ENCODE assay signal across 21 cellular contexts in the genomic region with DNA sequence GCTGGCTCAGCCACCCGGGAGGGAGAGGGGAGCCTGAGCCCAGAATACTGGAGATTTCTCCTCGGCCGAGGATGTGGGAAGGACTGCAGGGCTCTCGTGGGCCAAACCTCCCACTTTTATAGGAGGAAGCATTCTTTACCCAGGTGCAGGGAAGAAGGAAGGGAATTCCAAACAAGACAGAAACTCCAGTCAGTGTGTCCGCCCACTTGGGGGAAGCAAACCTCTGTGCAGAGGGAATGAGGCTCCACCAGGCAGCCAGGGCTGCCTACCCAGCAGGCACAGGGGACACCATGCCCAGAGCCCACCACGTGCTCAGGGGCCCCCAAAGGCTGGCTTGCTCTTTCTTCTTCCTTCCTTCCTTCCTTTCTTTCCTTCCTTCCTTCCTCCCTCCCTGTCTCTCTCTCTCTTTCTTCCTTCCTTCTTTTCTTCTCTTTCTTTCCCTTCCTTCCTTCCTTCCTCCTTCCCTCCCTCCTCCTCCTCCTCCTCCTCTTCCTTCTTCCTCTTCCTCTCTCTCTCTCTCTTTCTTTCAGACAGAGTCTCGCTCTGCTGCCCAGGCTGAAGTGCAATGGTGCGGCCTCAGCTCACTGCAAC.
"Had no signal": no experiment of that assay in that cellular context is flagged by ENCODE, and none has a peak within 500 bp of the region (broad histone marks: within the 10 kb centered on the region; RNA-seq: fewer than 3 reads in every experiment).

No MANE protein-coding gene starts in this region.

- H3K4me3 ChIP-seq: breast epithelium, lower lobe of right lung, pancreas, skin epidermis, tibial artery had no signal

- H3K27ac ChIP-seq: breast epithelium, lower lobe of right lung, pancreas, skin epidermis, tibial artery had no signal

- H3K36me3 ChIP-seq: breast epithelium, lower lobe of right lung, pancreas, tibial artery had no signal

- H3K4me1 ChIP-seq: breast epithelium, lower lobe of right lung, pancreas, tibial artery had no signal

- DNase-seq: activated CD4-positive, alpha-beta memory T cell treated with anti-CD3 and anti-CD28 coated beads for 36 hours; activated CD4-positive, alpha-beta T cell treated with anti-CD3 and anti-CD28 coated beads for 48 hours; activated effector memory CD4-positive, alpha-beta T cell treated with Interleukin-2 at 50 U/mL for 16 hours; activated naive CD4-positive, alpha-beta T cell treated with anti-CD3 and anti-CD28 coated beads for 36 hours; activated naive CD8-positive, alpha-beta T cell treated with anti-CD3 and anti-CD28 coated beads, Interleukin-2, amount 10 ng/mL, durations not matched to agents 7 days and 5 days; activated T-cell treated with anti-CD3 and anti-CD28 coated beads, Interleukin-2, amount 50 U/mL, for 48 hours; amniotic stem cell; effector memory CD4-positive, alpha-beta T cell; foreskin melanocyte; kidney; lower lobe of right lung; naive thymus-derived CD4-positive, alpha-beta T cell; pancreas; right cardiac atrium; stimulated activated CD4-positive, alpha-beta T cell treated with anti-CD3 and anti-CD28 coated beads, Interleukin-1b, Interleukin-23, amount 100 ng/mL, for 48 hours; stimulated activated naive CD8-positive, alpha-beta T cell treated with anti-CD3 and anti-CD28 coated beads, Interleukin-15, amount 100 ng/mL, for 72 hours; tibial artery had no signal

- H3K27me3 ChIP-seq: breast epithelium, pancreas, tibial artery had no signal

- ATAC-seq: esophagus mucosa; left lobe of liver; lower lobe of right lung; naive thymus-derived CD4-positive, alpha-beta T cell; pancreas; stimulated activated naive CD8-positive, alpha-beta T cell treated with anti-CD3 and anti-CD28 coated beads, Interleukin-15, amount 100 ng/mL, for 72 hours had no signal

- H3K9me3 ChIP-seq: breast epithelium, lower lobe of right lung, pancreas, tibial artery had no signal
